Comparison of ENCODE assay signal across 27 cellular contexts in genomic region chr4:13056630-13057187, GRCh38.
"Had no signal": no experiment of that assay in that cellular context is flagged by ENCODE, and none has a peak within 500 bp of the region (broad histone marks: within the 10 kb centered on the region; RNA-seq: fewer than 3 reads in every experiment).

No MANE protein-coding gene starts in this region.

- ATAC-seq: activated CD8-positive, alpha-beta memory T cell treated with anti-CD3 and anti-CD28 coated beads, Interleukin-2, amount 10 ng/mL, durations not matched to agents 7 days and 5 days; activated naive CD4-positive, alpha-beta T cell treated with anti-CD3 and anti-CD28 coated beads, Interleukin-2, amount 50 U/mL, for 72 hours; activated naive CD8-positive, alpha-beta T cell treated with anti-CD3 and anti-CD28 coated beads, Interleukin-2, amount 50 U/mL, for 24 hours; activated T-cell treated with anti-CD3 and anti-CD28 coated beads, Interleukin-2, amount 50 U/mL, for 4 hours; SK-N-SH treated with all-trans-retinoic acid at 6 μM for 48 hours had no signal

- H3K27me3 Mint-ChIP-seq: activated B cell treated with CpG ODN at 0.5 μM for 24 hours; activated CD4-positive, alpha-beta T cell treated with anti-CD3 and anti-CD28 coated beads, Interleukin-2, amount 10 ng/mL, durations not matched to agents 24 days and 14 days; activated CD8-positive, alpha-beta memory T cell treated with anti-CD3 and anti-CD28 coated beads, Interleukin-2, amount 10 ng/mL, durations not matched to agents 7 days and 5 days; activated naive CD8-positive, alpha-beta T cell treated with anti-CD3 and anti-CD28 coated beads, Interleukin-2, amount 50 U/mL, for 24 hours had no signal

- H3K4me1 ChIP-seq: SJSA1 had no signal

- H3K27ac Mint-ChIP-seq: activated B cell treated with CpG ODN at 0.5 μM for 24 hours; activated CD4-positive, alpha-beta T cell treated with anti-CD3 and anti-CD28 coated beads, Interleukin-2, amount 10 ng/mL, durations not matched to agents 24 days and 14 days; activated CD8-positive, alpha-beta memory T cell treated with anti-CD3 and anti-CD28 coated beads, Interleukin-2, amount 10 ng/mL, durations not matched to agents 7 days and 5 days; activated naive CD4-positive, alpha-beta T cell treated with anti-CD3 and anti-CD28 coated beads, Interleukin-2, amount 50 U/mL, for 72 hours; activated naive CD8-positive, alpha-beta T cell treated with anti-CD3 and anti-CD28 coated beads, Interleukin-2, amount 50 U/mL, for 24 hours had no signal

- H3K27ac ChIP-seq: brain microvascular endothelial cell, cardiac muscle cell, KMS-11, SJSA1 had no signal

- H3K4me3 ChIP-seq: cardiac muscle cell, SJSA1 had no signal

- H3K36me3 Mint-ChIP-seq: activated CD8-positive, alpha-beta memory T cell treated with anti-CD3 and anti-CD28 coated beads, Interleukin-2, amount 10 ng/mL, durations not matched to agents 7 days and 5 days; activated naive CD4-positive, alpha-beta T cell treated with anti-CD3 and anti-CD28 coated beads, Interleukin-2, amount 50 U/mL, for 72 hours had no signal

- H3K4me3 Mint-ChIP-seq: activated B cell treated with CpG ODN at 0.5 μM for 24 hours; activated CD4-positive, alpha-beta T cell treated with anti-CD3 and anti-CD28 coated beads, Interleukin-2, amount 10 ng/mL, durations not matched to agents 24 days and 14 days; activated CD8-positive, alpha-beta memory T cell treated with anti-CD3 and anti-CD28 coated beads, Interleukin-2, amount 10 ng/mL, durations not matched to agents 7 days and 5 days; activated naive CD8-positive, alpha-beta T cell treated with anti-CD3 and anti-CD28 coated beads, Interleukin-2, amount 50 U/mL, for 24 hours; activated T-cell treated with anti-CD3 and anti-CD28 coated beads, Interleukin-2, amount 50 U/mL, for 4 hours had no signal

- DNase-seq: activated B cell treated with CpG ODN at 0.5 μM for 24 hours; activated CD4-positive, alpha-beta T cell treated with anti-CD3 and anti-CD28 coated beads for 1 hour; activated CD4-positive, alpha-beta T cell treated with anti-CD3 and anti-CD28 coated beads, Interleukin-2, amount 10 ng/mL, durations not matched to agents 24 days and 14 days; activated CD4-positive, alpha-beta T cell treated with anti-CD3 and anti-CD28 coated beads, Interleukin-2, amount 50 U/mL, for 48 hours; activated CD8-positive, alpha-beta memory T cell treated with anti-CD3 and anti-CD28 coated beads, Interleukin-2, amount 10 ng/mL, durations not matched to agents 7 days and 5 days; activated effector memory CD4-positive, alpha-beta T cell treated with anti-CD3 and anti-CD28 coated beads, Interleukin-2, amount 50 U/mL, for 16 hours; activated naive CD4-positive, alpha-beta T cell treated with Interleukin-2 at 50 U/mL for 16 hours; activated naive CD8-positive, alpha-beta T cell treated with anti-CD3 and anti-CD28 coated beads, Interleukin-2, amount 50 U/mL, for 24 hours; activated T-cell treated with anti-CD3 and anti-CD28 coated beads, Interleukin-2, amount 50 U/mL, for 4 hours; amniotic stem cell; brain microvascular endothelial cell; NCI-H1092 treated with DMSO at 0.1 percent for 48 hours; NCI-H1417 treated with DMSO at 0.1 percent for 48 hours; NCI-H1694; NCI-H2029; NCI-H2107; NCI-H2171 treated with DMSO at 0.1 percent for 48 hours; NCI-H226; NCI-H526 treated with DMSO at 0.1 percent for 48 hours; NCI-H82; SHP77; SW 1271 had no signal

- H3K36me3 ChIP-seq: brain microvascular endothelial cell, cardiac muscle cell, SJSA1 had no signal

- H3K27me3 ChIP-seq: brain microvascular endothelial cell, SJSA1 had no signal

- H3K4me1 Mint-ChIP-seq: activated B cell treated with CpG ODN at 0.5 μM for 24 hours; activated CD4-positive, alpha-beta T cell treated with anti-CD3 and anti-CD28 coated beads, Interleukin-2, amount 10 ng/mL, durations not matched to agents 24 days and 14 days; activated CD8-positive, alpha-beta memory T cell treated with anti-CD3 and anti-CD28 coated beads, Interleukin-2, amount 10 ng/mL, durations not matched to agents 7 days and 5 days; activated naive CD8-positive, alpha-beta T cell treated with anti-CD3 and anti-CD28 coated beads, Interleukin-2, amount 50 U/mL, for 24 hours had no signal
